In the genomic region with DNA sequence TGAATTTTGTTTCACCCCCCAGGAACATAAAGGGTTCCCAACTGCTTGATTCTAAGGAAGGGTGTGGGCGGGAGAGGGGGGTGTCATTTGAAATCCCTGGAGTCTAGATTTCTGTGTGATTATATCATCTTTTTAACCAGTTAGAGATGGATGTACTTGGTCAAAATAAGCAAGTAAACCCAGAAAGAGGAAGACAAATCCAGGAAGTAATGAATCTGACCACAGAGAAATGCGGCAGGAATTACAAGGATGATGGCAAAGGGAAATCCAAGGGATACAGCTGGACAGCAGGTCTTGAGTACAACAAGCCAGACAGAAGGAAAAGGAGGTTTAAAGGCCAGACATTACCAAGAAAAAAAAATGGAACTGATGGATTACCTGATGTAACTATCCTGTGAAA, we compare ENCODE assay signal across 18 cellular contexts. TPM values are rescaled to one million over a fixed set of nuclear protein-coding genes. Genes with fewer than 3 reads are reported as not detected.
DNase-seq lines count a peak whose midpoint lies in the region; ATAC-seq and TF ChIP-seq lines count a peak whose summit lies in the region.
"Had no signal": no experiment of that assay in that cellular context is flagged by ENCODE, and none has a peak within 500 bp of the region (broad histone marks: within the 10 kb centered on the region; RNA-seq: fewer than 3 reads in every experiment).

No MANE protein-coding gene starts in this region.

- peak overlapping the region; percentile 52 for H3K27ac Mint-ChIP-seq in chondrocyte (ENCODE audit: unreplicated experiment)
- H3K27ac Mint-ChIP-seq in osteocyte (ENCODE audit: unreplicated experiment): peak overlapping the region; percentile 76
- H3K27ac Mint-ChIP-seq: progenitor cell of endocrine pancreas had no signal

- H3K9me3 Mint-ChIP-seq in chondrocyte (ENCODE audit: low read depth) (no peaks in the 10 kb centered on the region), osteocyte (ENCODE audit: unreplicated experiment) (no peaks in the 10 kb centered on the region)
- H3K9me3 Mint-ChIP-seq: nephron had no signal

- DNase-seq in EL (peak; percentile 89), NB4 (ENCODE audit: low read depth) (peak; percentile 14), chondrocyte (ENCODE audit: low spot score) (no peak), osteocyte (ENCODE audit: extremely low spot score, unreplicated experiment) (no peak), OCI-M2 (lab: John Stamatoyannopoulos, UW; ENCODE audit: unreplicated experiment) (no peak), HUDEP-2 (lab: John Stamatoyannopoulos, UW; ENCODE audit: unreplicated experiment in 76 of 76) (no peak)
- DNase-seq: activated CD4-positive, CD25-positive, alpha-beta regulatory T cell; cerebellar nuclear complex; hippocampal formation; NCI-H1694 treated with DMSO at 0.1 percent for 48 hours; spleen; stimulated activated CD8-positive, alpha-beta memory T cell treated with anti-CD3 and anti-CD28 coated beads, Interleukin-4, amount 100 ng/mL, for 48 hours; substantia nigra had no signal

- no peak for TF ChIP-seq CTCF in NB4 (IDR thresholded peaks at IDR 0.05; ENCODE audit: low read depth, low read length)
- TF ChIP-seq CTCF in chondrocyte (IDR thresholded peaks at IDR 0.05): no peak
- TF ChIP-seq CTCF in osteocyte (IDR thresholded peaks at IDR 0.05): no peak

- ATAC-seq in GM21723 (IDR thresholded peaks at IDR 0.05; ENCODE audit: unreplicated experiment): no peak

- H3K4me1 Mint-ChIP-seq in chondrocyte (ENCODE audit: low read depth) (peaks cover 55% of the 10 kb centered on the region), osteocyte (ENCODE audit: unreplicated experiment) (peaks cover 59% of the 10 kb centered on the region)

- H3K36me3 Mint-ChIP-seq in chondrocyte (ENCODE audit: low read depth) (no peaks in the 10 kb centered on the region), osteocyte (ENCODE audit: unreplicated experiment) (no peaks in the 10 kb centered on the region)

- no peak overlapping the region for H3K4me3 Mint-ChIP-seq in chondrocyte (ENCODE audit: unreplicated experiment)
- no peak overlapping the region for H3K4me3 Mint-ChIP-seq in osteocyte (ENCODE audit: unreplicated experiment)
- H3K4me3 Mint-ChIP-seq: nephron had no signal

- H3K27me3 Mint-ChIP-seq in chondrocyte (ENCODE audit: low read depth) (no peaks in the 10 kb centered on the region), osteocyte (ENCODE audit: unreplicated experiment) (no peaks in the 10 kb centered on the region)

- H3K4me3 ChIP-seq in NB4 (ENCODE audit: low read depth, low read length): no peak overlapping the region
- H3K4me3 ChIP-seq: BLaER1, spleen, vagina had no signal

- no peak for TF ChIP-seq POLR2A in NB4 (IDR thresholded peaks at IDR 0.05; ENCODE audit: extremely low read depth, insufficient read length)

RNA-seq across cellular contexts. Expression of a gene that starts 38.9 kb away (rescaled TPM):
- total RNA-seq in chondrocyte: 9.9 to 17.3 TPM (median 13.5 TPM) in 3 replicates
- 17.7 and 21.7 TPM in 2 replicates for total RNA-seq in osteocyte

RNA-seq across cellular contexts. Expression of a gene that starts 39.0 kb away (rescaled TPM):
- total RNA-seq in chondrocyte (5.4 to 5.9 TPM (median 5.8 TPM) in 3 replicates), osteocyte (4.2 and 6.5 TPM in 2 replicates)

RNA-seq across cellular contexts. Expression of a gene that starts 45.7 kb away (rescaled TPM):
- total RNA-seq in chondrocyte: 8.4 to 15.7 TPM (median 9.4 TPM) in 3 replicates
- 9.0 and 9.8 TPM in 2 replicates for total RNA-seq in osteocyte

Comparison
In these comparisons a context has a peak if more than half of its experiments do, and no peak if none do; other contexts are left out.
1. DNase-seq: peak in EL (single experiment) and NB4 (single experiment); none in chondrocyte (single experiment), osteocyte (single experiment), OCI-M2 (single experiment) and HUDEP-2 (0 of 76).